ENCODE assay signal across 30 cellular contexts in genomic region chr20:22576733-22577514, GRCh38. TPM values are rescaled to one million over a fixed set of nuclear protein-coding genes. Genes with fewer than 3 reads are reported as not detected.
DNase-seq lines count a peak whose midpoint lies in the region; ATAC-seq, FAIRE-seq and TF ChIP-seq lines count a peak whose summit lies in the region.
"Had no signal": no experiment of that assay in that cellular context is flagged by ENCODE, and none has a peak within 500 bp of the region (broad histone marks: within the 10 kb centered on the region; RNA-seq: fewer than 3 reads in every experiment).

No MANE protein-coding gene starts in this region.

- no peak overlapping the region for H4K91ac ChIP-seq in H1 (replicated peaks; ENCODE audit: insufficient read length, low read length)

- no peak overlapping the region for H2BK5ac ChIP-seq in H1 (ENCODE audit: low read depth, low read length)

- ATAC-seq in upper lobe of left lung (ENCODE audit: low FRiP score in 2 of 2): no peak
- ATAC-seq in HG02840 (IDR thresholded peaks at IDR 0.05; ENCODE audit: low FRiP score, unreplicated experiment): no peak
- ATAC-seq in HG02571 (IDR thresholded peaks at IDR 0.05; ENCODE audit: unreplicated experiment): no peak
- ATAC-seq: A549; activated naive CD4-positive, alpha-beta T cell treated with anti-CD3 and anti-CD28 coated beads, Interleukin-2, amount 50 U/mL, for 72 hours had no signal

- no peak overlapping the region for H3K9ac ChIP-seq in H1 (replicated peaks in 1 of 4; ENCODE audit: extremely low read depth in 1 of 4, low read depth in 3 of 4, low read length in 3 of 4)
- H3K9ac ChIP-seq in mucosa of rectum (ENCODE audit: low read depth in 1 of 2, low read length in 2 of 2): peak overlapping the region in 1 of 2 donors; percentile 85

- FAIRE-seq in H1 (lab: Jason Lieb, UNC): no peak
- FAIRE-seq: A549, astrocyte, D721Med had no signal

- H3K79me2 ChIP-seq in H1 (ENCODE audit: control insufficient read depth in 1 of 2, insufficient read depth in 2 of 2, low read length in 2 of 2): no peaks in the 10 kb centered on the region

- no peak overlapping the region for H2BK120ac ChIP-seq in H1 (replicated peaks; ENCODE audit: low read depth, low read length)

- no peak overlapping the region for H2BK12ac ChIP-seq in H1 (ENCODE audit: low read depth, low read length)

- H3K4me1 ChIP-seq in H1 (replicated peaks in 1 of 4; ENCODE audit: control insufficient read depth in 3 of 4, insufficient read depth in 4 of 4, low read length in 3 of 4): peaks cover 14 to 32% (median 19%) of the 10 kb centered on the region in 4 experiments
- H3K4me1 ChIP-seq in mucosa of rectum (ENCODE audit: control insufficient read depth in 2 of 2, insufficient read depth in 2 of 2, low read length in 2 of 2): peaks cover 7 to 31% of the 10 kb centered on the region in 2 donors
- H3K4me1 ChIP-seq in upper lobe of left lung: peaks cover 2 to 28% (median 9%) of the 10 kb centered on the region in 4 donors
- H3K4me1 ChIP-seq: HAP-1 had no signal

- TF ChIP-seq EP300 in H1 (IDR thresholded peaks at IDR 0.05; ENCODE audit: borderline replicate concordance in 1 of 2, low read depth in 2 of 2, low read length in 2 of 2) (no peak), upper lobe of left lung (IDR thresholded peaks at IDR 0.05) (no peak)

- no peaks in the 10 kb centered on the region for H3K9me3 ChIP-seq in H1 (ENCODE audit: insufficient read depth in 2 of 2, low read depth in 1 of 2, low read length in 1 of 2)
- no peaks in the 10 kb centered on the region for H3K9me3 ChIP-seq in mucosa of rectum (ENCODE audit: control insufficient read depth in 2 of 2, low read length in 2 of 2)
- no peaks in the 10 kb centered on the region for H3K9me3 ChIP-seq in upper lobe of left lung
- H3K9me3 ChIP-seq: A549, HAP-1, right atrium auricular region had no signal

- peaks cover 19 to 36% of the 10 kb centered on the region in 2 experiments for H4K20me1 ChIP-seq in H1 (replicated peaks in 1 of 2; ENCODE audit: control insufficient read depth in 1 of 2, insufficient read depth in 2 of 2, low read length in 2 of 2)

- H3K18ac ChIP-seq in H1 (ENCODE audit: extremely low read depth, low read length): no peak overlapping the region

- H3K4me3 ChIP-seq in H1 (ENCODE audit: extremely low read depth in 1 of 4, insufficient read depth in 2 of 4, low read depth in 3 of 4, low read length in 4 of 4) (peak overlapping the region in 1 of 4 experiments; percentile 8; a peak in 1 of 8 replicates), mucosa of rectum (ENCODE audit: low read length in 2 of 2) (peak overlapping the region; percentile 55 to 65), upper lobe of left lung (peak overlapping the region in 3 of 4 donors; percentile 29 to 46 (median 42))
- H3K4me3 ChIP-seq: A549, HAP-1, right atrium auricular region, SK-N-MC had no signal

- H4K8ac ChIP-seq in H1 (ENCODE audit: extremely low read depth, insufficient read depth, low read length): no peak overlapping the region

- TF ChIP-seq RAD21 in H1 (IDR thresholded peaks at IDR 0.05 in 1 of 2, conservative IDR thresholded peaks at IDR 0.05 in 1 of 2; ENCODE audit: low read depth in 2 of 2, low read length in 2 of 2): no peak

- no peak for TF ChIP-seq POLR2A in H1 (IDR thresholded peaks at IDR 0.05; ENCODE audit: control extremely low read depth in 1 of 2, low read depth in 2 of 2, low read length in 2 of 2)
- TF ChIP-seq POLR2A in upper lobe of left lung (IDR thresholded peaks at IDR 0.05): no peak

- no peak overlapping the region for H4K5ac ChIP-seq in H1 (ENCODE audit: insufficient read length, low read depth, low read length)

- no peak overlapping the region for H2BK20ac ChIP-seq in H1 (ENCODE audit: low read length)

- H3K14ac ChIP-seq in H1 (ENCODE audit: insufficient read length): no peak overlapping the region

- H3K36me3 ChIP-seq in H1 (ENCODE audit: control insufficient read depth in 2 of 4, insufficient read depth in 4 of 4, low read length in 3 of 4) (peaks cover 0 to 4% (median 0%) of the 10 kb centered on the region in 4 experiments; a peak in 1 of 8 replicates), mucosa of rectum (ENCODE audit: control insufficient read depth in 2 of 2, insufficient read depth in 2 of 2, low read length in 2 of 2) (no peaks in the 10 kb centered on the region), upper lobe of left lung (no peaks in the 10 kb centered on the region)
- H3K36me3 ChIP-seq: HAP-1, right atrium auricular region had no signal

- DNase-seq in NCI-H748 (lab: John Stamatoyannopoulos, UW; ENCODE audit: unreplicated experiment) (peak; percentile 42), NCI-H748 treated with DMSO at 0.1 percent for 48 hours (lab: John Stamatoyannopoulos, UW) (no peak), H1 (ENCODE audit: low read depth in 1 of 2, low spot score in 2 of 2) (peak in 1 of 2 experiments; percentile 52), upper lobe of left lung (peak in 1 of 2 donors; percentile 72), NCI-H1092 treated with DMSO at 0.1 percent for 48 hours (lab: John Stamatoyannopoulos, UW) (no peak)
- DNase-seq: foreskin melanocyte; hypothalamus; islet precursor cell; KG1; mammary epithelial cell; NCI-H1694 treated with DMSO at 0.1 percent for 48 hours; NCI-H446; occipital lobe; stimulated activated CD4-positive, alpha-beta T cell treated with anti-CD3 and anti-CD28 coated beads, Interleukin-12 subunit alpha, Interleukin-12 subunit beta, amount 100 ng/mL, for 4 hours; T-helper 2 cell; trophoblast cell had no signal

- H3K4me2 ChIP-seq in H1 (ENCODE audit: insufficient read depth in 1 of 2, low read depth in 2 of 2, low read length in 2 of 2): peak overlapping the region in 1 of 2 experiments; percentile 43; a peak in 1 of 4 replicates

- H3K27me3 ChIP-seq in H1 (replicated peaks in 1 of 4; ENCODE audit: control insufficient read depth in 3 of 4, extremely low read depth in 1 of 4, insufficient read depth in 3 of 4, low read length in 3 of 4) (peaks cover 93 to 99% (median 98%) of the 10 kb centered on the region in 4 experiments), mucosa of rectum (ENCODE audit: control insufficient read depth in 2 of 2, insufficient read depth in 2 of 2, low read length in 2 of 2) (peaks cover 7 to 22% of the 10 kb centered on the region in 2 donors), upper lobe of left lung (peaks cover 0 to 26% (median 6%) of the 10 kb centered on the region in 4 donors)

- POLR2A ChIA-PET in H1 (lab: Charles Lee; ENCODE audit: partially characterized antibody): interaction anchor here (1.0 kb wide), 1 partner anchor 16 kb away, joined by 3 read pairs; no protein-coding TSS in a partner anchor

- CTCF ChIA-PET in H1 (lab: Charles Lee; ENCODE audit: partially characterized antibody): interaction anchor here (0.7 to 8.4 kb wide), 7 partner anchors 9 to 239 kb away, joined by 3 to 69 read pairs (median 3); partner anchors contain the start of gene FOXA2

- no peak overlapping the region for H3K23ac ChIP-seq in H1 (ENCODE audit: insufficient read length)

- H3K56ac ChIP-seq in H1 (replicated peaks; ENCODE audit: insufficient read length, low read depth, low read length): no peak overlapping the region

- H3K79me1 ChIP-seq in H1 (ENCODE audit: low read depth, low read length): no peaks in the 10 kb centered on the region

- H3K4ac ChIP-seq in H1 (replicated peaks; ENCODE audit: insufficient read length, low read depth, low read length): no peak overlapping the region

- H3K23me2 ChIP-seq in H1 (ENCODE audit: low read depth, low read length): no peaks in the 10 kb centered on the region

- no peak overlapping the region for H2BK15ac ChIP-seq in H1 (ENCODE audit: low read length)

- 8% methylated on average over 46 of the region's 48 CpGs; no CpG with 5 or more reads in 1 of the 2 experiments for WGBS in H1 (ENCODE audit: extremely low coverage in 1 of 2, insufficient coverage in 1 of 2, insufficient read length in 1 of 2, insufficient replicate concordance in 2 of 2, low coverage in 1 of 2, low lambda C conversion rate in 2 of 2, missing lambda C conversion rate in 1 of 2), 2 experiments
- 3 to 7% methylated on average over 28 to 41 of the region's 48 CpGs for WGBS in upper lobe of left lung, 2 donors

- H2AFZ ChIP-seq in H1 (ENCODE audit: low read length): no peak overlapping the region

- no peak overlapping the region for H2AK5ac ChIP-seq in H1 (ENCODE audit: low read depth, low read length)

- H3K27ac ChIP-seq in H1 (ENCODE audit: low read depth, low read length) (no peak overlapping the region), mucosa of rectum (ENCODE audit: low read depth in 2 of 2, low read length in 2 of 2) (peak overlapping the region; percentile 61 to 84), upper lobe of left lung (peak overlapping the region; percentile 85 to 89 (median 86))
- H3K27ac ChIP-seq: right atrium auricular region, SK-N-MC had no signal

- TF ChIP-seq CTCF in H1 (IDR thresholded peaks at IDR 0.05; ENCODE audit: control extremely low read depth in 1 of 3, insufficient read depth in 1 of 3, low read depth in 1 of 3, low read length in 3 of 3) (no peak), upper lobe of left lung (IDR thresholded peaks at IDR 0.05) (no peak)

TF ChIP-seq in H1, 55 proteins besides CTCF, POLR2A, EP300 and RAD21 (continues in another document):
- TF ChIP-seq SUZ12 (IDR thresholded peaks at IDR 0.05; ENCODE audit: low read length): peak; percentile 83
- TF ChIP-seq RBBP5 (IDR thresholded peaks at IDR 0.05; ENCODE audit: borderline replicate concordance, low read depth, low read length): no peak
- TF ChIP-seq GTF2F1 (IDR thresholded peaks at IDR 0.05; ENCODE audit: borderline replicate concordance, low read depth, low read length): no peak
- TF ChIP-seq CBX8 (IDR thresholded peaks at IDR 0.05; ENCODE audit: borderline replicate concordance, low read depth, low read length): peak; percentile 82; the same call in 1 of the 2 replicates
- no peak for TF ChIP-seq NRF1 (IDR thresholded peaks at IDR 0.05; ENCODE audit: low read depth, low read length)
- TF ChIP-seq RNF2 (IDR thresholded peaks at IDR 0.05; ENCODE audit: borderline replicate concordance, low read depth, low read length, missing control alignments, poor library complexity, severe bottlenecking): peak; percentile 83
- TF ChIP-seq SP2 (IDR thresholded peaks at IDR 0.05; ENCODE audit: low read length): no peak
- no peak for TF ChIP-seq MAFK (IDR thresholded peaks at IDR 0.05; ENCODE audit: low read depth, low read length)
- no peak for TF ChIP-seq TCF12 (IDR thresholded peaks at IDR 0.05; ENCODE audit: low read depth, low read length)

RNA-seq across cellular contexts. Expression of gene FOXA2, which starts 7.4 kb away (rescaled TPM):
- total RNA-seq in H1 (2021; fragmentation: NEBNext Ultra II Directional; extraction: Animal tissue kit (Norgen Biotek cat#: 25700)): 0.34 TPM in 1 of 2 replicates, not detected in the other
- 0.09 TPM in 1 of 2 replicates, not detected in the other for polyA plus RNA-seq in H1 (2011; rRNA removed)
- polyA plus RNA-seq in H1 (2011; cell fraction: cytosol; rRNA removed): not detected
- 0.04 TPM for polyA plus RNA-seq in H1 (2011; cell fraction: nucleus; rRNA removed)
- polyA plus RNA-seq in H1 (2012, experiment 1 of 2): 0.06 to 0.12 TPM (median 0.09 TPM) in 3 of 4 replicates, not detected in the other
- 0.12 TPM for polyA plus RNA-seq in H1 (2012, experiment 2 of 2)
- 0.28 TPM for polyA plus RNA-seq in H1 (2013, experiment 1 of 2)
- polyA plus RNA-seq in H1 (2013, experiment 2 of 2): 0.31 TPM
- not detected in 2 replicates for polyA minus RNA-seq in H1 (2011; rRNA and poly(A)+ RNA removed)
- not detected for polyA minus RNA-seq in H1 (2011; cell fraction: cytosol; rRNA and poly(A)+ RNA removed)
- not detected for polyA minus RNA-seq in H1 (2011; cell fraction: nucleus; rRNA and poly(A)+ RNA removed)
- 10 to 100 TPM; 23.2 to 80.6 (median 44.3) TPM for total RNA-seq in upper lobe of left lung
- total RNA-seq: activated naive CD4-positive, alpha-beta T cell treated with anti-CD3 and anti-CD28 coated beads, Interleukin-2, amount 50 U/mL, for 72 hours; astrocyte; G401; myocyte; occipital lobe; right atrium auricular region; RPMI7951 had no signal
- polyA plus RNA-seq: BJ had no signal

Comparison
In these comparisons a context has a peak if more than half of its experiments do, and no peak if none do; other contexts are left out.
1. RNA of gene FOXA2, which starts 7.4 kb away (total RNA-seq): 23.2 to 80.6 TPM in upper lobe of left lung; 0.34 TPM in H1; every median in the first group is over 10 times any median in the second.